11 cellular contexts compared by ENCODE assay signal in the genomic region with DNA sequence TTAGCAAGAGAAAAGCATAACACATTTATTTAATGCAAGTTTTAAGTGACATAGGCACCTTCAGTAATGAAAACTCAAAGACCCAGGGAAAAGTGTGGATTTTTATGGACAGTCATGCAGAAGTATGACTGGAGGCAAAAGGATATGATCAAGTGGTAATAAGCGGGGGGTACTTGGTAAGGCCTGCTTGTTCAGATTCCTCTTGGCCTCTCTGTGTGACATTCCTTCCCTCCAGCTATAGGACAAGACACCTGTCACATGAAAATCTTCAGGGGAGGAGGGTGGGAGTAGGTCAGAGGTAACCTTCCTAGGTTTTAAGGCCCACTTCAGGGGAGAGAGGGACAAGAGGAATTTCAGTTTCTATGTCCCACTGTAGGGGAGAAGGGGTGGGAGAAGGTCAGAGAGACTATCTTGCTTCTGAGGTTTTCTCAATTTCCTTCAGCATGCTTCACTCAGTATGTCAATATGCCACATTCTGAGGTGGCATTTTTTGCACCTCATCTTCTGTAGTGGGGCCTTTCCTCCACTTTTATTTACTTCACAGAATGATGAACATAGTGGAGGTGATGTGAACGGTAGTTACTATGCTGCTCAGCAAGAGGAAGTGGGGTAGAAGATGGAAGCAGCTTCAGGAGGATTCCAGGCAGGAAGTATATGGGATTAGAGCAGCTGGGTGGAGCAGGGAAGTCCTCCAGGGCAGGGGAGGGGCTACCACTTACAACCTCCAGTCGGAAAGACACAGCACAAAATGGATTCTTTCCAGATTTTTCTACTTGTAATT.
A peak's percentile ranks its signal among the peaks of the same experiment; 100 is the strongest.
DNase-seq lines count a peak whose midpoint lies in the region; ATAC-seq and TF ChIP-seq lines count a peak whose summit lies in the region.
"Had no signal": no experiment of that assay in that cellular context is flagged by ENCODE, and none has a peak within 500 bp of the region (broad histone marks: within the 10 kb centered on the region; RNA-seq: fewer than 3 reads in every experiment).

No MANE protein-coding gene starts in this region.

- no peaks in the 10 kb centered on the region for H3K36me3 Mint-ChIP-seq in activated T-cell treated with anti-CD3 and anti-CD28 coated beads, Interleukin-2, amount 50 U/mL, for 24 hours (ENCODE audit: low read depth)
- no peaks in the 10 kb centered on the region for H3K36me3 Mint-ChIP-seq in stimulated activated effector memory CD8-positive, alpha-beta T cell treated with anti-CD3 and anti-CD28 coated beads, Interleukin-12 subunit alpha, Interleukin-12 subunit beta, amount 100 ng/mL, for 72 hours

- peak overlapping the region; percentile 55 for H3K27ac Mint-ChIP-seq in activated T-cell treated with anti-CD3 and anti-CD28 coated beads, Interleukin-2, amount 50 U/mL, for 24 hours
- peak overlapping the region; percentile 35 for H3K27ac Mint-ChIP-seq in stimulated activated effector memory CD8-positive, alpha-beta T cell treated with anti-CD3 and anti-CD28 coated beads, Interleukin-12 subunit alpha, Interleukin-12 subunit beta, amount 100 ng/mL, for 72 hours

- H3K27ac ChIP-seq in breast epithelium (peak overlapping the region; percentile 49 to 60), gastrocnemius medialis (no peak overlapping the region)
- H3K27ac ChIP-seq: BLaER1 had no signal

- no peak overlapping the region for H3K4me3 ChIP-seq in breast epithelium
- no peak overlapping the region for H3K4me3 ChIP-seq in gastrocnemius medialis
- H3K4me3 ChIP-seq: BLaER1, heart left ventricle had no signal

- TF ChIP-seq CTCF in breast epithelium (IDR thresholded peaks at IDR 0.05) (no peak), gastrocnemius medialis (IDR thresholded peaks at IDR 0.05 in 4 of 5, conservative IDR thresholded peaks at IDR 0.05 in 1 of 5) (no peak)

- intact Hi-C loops in breast epithelium (cut with DNase I; ENCODE audit: low total_unique reads), result no loop called here
- intact Hi-C loops in gastrocnemius medialis (cut with DNase I; ENCODE audit: low total_unique reads), result no loop called here

- H3K36me3 ChIP-seq in breast epithelium (no peaks in the 10 kb centered on the region), gastrocnemius medialis (no peaks in the 10 kb centered on the region)
- H3K36me3 ChIP-seq: BLaER1, heart left ventricle had no signal

- H3K4me1 Mint-ChIP-seq in activated T-cell treated with anti-CD3 and anti-CD28 coated beads, Interleukin-2, amount 50 U/mL, for 24 hours (ENCODE audit: low read depth), result peaks cover 20% of the 10 kb centered on the region
- peaks cover 25% of the 10 kb centered on the region for H3K4me1 Mint-ChIP-seq in stimulated activated effector memory CD8-positive, alpha-beta T cell treated with anti-CD3 and anti-CD28 coated beads, Interleukin-12 subunit alpha, Interleukin-12 subunit beta, amount 100 ng/mL, for 72 hours

- H3K27me3 ChIP-seq in breast epithelium, result no peaks in the 10 kb centered on the region
- no peaks in the 10 kb centered on the region for H3K27me3 ChIP-seq in gastrocnemius medialis
- H3K27me3 ChIP-seq: BLaER1, heart left ventricle had no signal

- peaks cover 2% of the 10 kb centered on the region for H3K9me3 Mint-ChIP-seq in activated T-cell treated with anti-CD3 and anti-CD28 coated beads, Interleukin-2, amount 50 U/mL, for 24 hours
- H3K9me3 Mint-ChIP-seq in stimulated activated effector memory CD8-positive, alpha-beta T cell treated with anti-CD3 and anti-CD28 coated beads, Interleukin-12 subunit alpha, Interleukin-12 subunit beta, amount 100 ng/mL, for 72 hours, result peaks cover 3% of the 10 kb centered on the region

- in situ Hi-C loops in gastrocnemius medialis (cut with MboI; ENCODE audit: low sequenced_read_pairs in 4 of 4), result no loop called here

- ATAC-seq in stimulated activated effector memory CD8-positive, alpha-beta T cell treated with anti-CD3 and anti-CD28 coated beads, Interleukin-12 subunit alpha, Interleukin-12 subunit beta, amount 100 ng/mL, for 72 hours, result no peak
- no peak for ATAC-seq in gastrocnemius medialis
- no peak for ATAC-seq in GM21367 (IDR thresholded peaks at IDR 0.05; ENCODE audit: unreplicated experiment)

- H3K27me3 Mint-ChIP-seq in activated T-cell treated with anti-CD3 and anti-CD28 coated beads, Interleukin-2, amount 50 U/mL, for 24 hours, result peaks cover 2% of the 10 kb centered on the region

- DNase-seq in activated T-cell treated with anti-CD3 and anti-CD28 coated beads, Interleukin-2, amount 50 U/mL, for 24 hours, result no peak
- no peak for DNase-seq in activated T-cell treated with anti-CD3 and anti-CD28 coated beads, Interleukin-2, amount 50 U/mL, for 48 hours
- DNase-seq in NCI-H1105 treated with DMSO at 0.1 percent for 48 hours (lab: John Stamatoyannopoulos, UW) (peak; percentile 92), breast epithelium (ENCODE audit: low spot score in 2 of 2) (peak in 1 of 2 donors; percentile 39), HK-2 (ENCODE audit: unreplicated experiment) (no peak), gastrocnemius medialis (no peak)
- no peak for DNase-seq in stimulated activated effector memory CD8-positive, alpha-beta T cell treated with anti-CD3 and anti-CD28 coated beads, Interleukin-12 subunit alpha, Interleukin-12 subunit beta, amount 100 ng/mL, for 72 hours (ENCODE audit: low spot score in 2 of 2)
- DNase-seq: cerebellar nuclear complex, heart left ventricle had no signal

- H3K4me3 Mint-ChIP-seq in activated T-cell treated with anti-CD3 and anti-CD28 coated beads, Interleukin-2, amount 50 U/mL, for 24 hours, result no peak overlapping the region
- no peak overlapping the region for H3K4me3 Mint-ChIP-seq in stimulated activated effector memory CD8-positive, alpha-beta T cell treated with anti-CD3 and anti-CD28 coated beads, Interleukin-12 subunit alpha, Interleukin-12 subunit beta, amount 100 ng/mL, for 72 hours

- H3K4me1 ChIP-seq in breast epithelium, result peaks cover 0 to 6% of the 10 kb centered on the region in 2 donors
- no peaks in the 10 kb centered on the region for H3K4me1 ChIP-seq in gastrocnemius medialis
- H3K4me1 ChIP-seq: BLaER1 had no signal

- TF ChIP-seq POLR2A in breast epithelium (IDR thresholded peaks at IDR 0.05), result no peak
- TF ChIP-seq POLR2A in gastrocnemius medialis (IDR thresholded peaks at IDR 0.05), result no peak

- H3K9me3 ChIP-seq in breast epithelium (peaks cover 0 to 5% of the 10 kb centered on the region in 2 donors), gastrocnemius medialis (no peaks in the 10 kb centered on the region)

Comparison
In these comparisons a context has a peak if more than half of its experiments do, and no peak if none do; other contexts are left out.
1. H3K27ac ChIP-seq: peak in breast epithelium (2 of 2); none in gastrocnemius medialis (0 of 4).